In genomic region chr1:187226396-187226795, GRCh38 we compare ENCODE assay signal across 19 cellular contexts.
DNase-seq lines count a peak whose midpoint lies in the region; ATAC-seq, FAIRE-seq and TF ChIP-seq lines count a peak whose summit lies in the region.
"Had no signal": no experiment of that assay in that cellular context is flagged by ENCODE, and none has a peak within 500 bp of the region (broad histone marks: within the 10 kb centered on the region; RNA-seq: fewer than 3 reads in every experiment).

No MANE protein-coding gene starts in this region.

- in situ Hi-C loops in GM23248 (cut with MboI) = no loop called here

- POLR2A ChIA-PET in A549 (lab: Yijun Ruan, JAX) = no interaction called here
- POLR2A ChIA-PET in activated CD4-positive, alpha-beta T cell treated with anti-CD3 and anti-CD28 coated beads for 36 hours (lab: Charles Lee) = interaction anchor here (0.6 kb wide), 1 partner anchor 349 kb away, joined by 8 read pairs; no protein-coding TSS in a partner anchor

- H3K36me3 ChIP-seq in GM23248 (ENCODE audit: low read depth) (no peaks in the 10 kb centered on the region), Peyer's patch (no peaks in the 10 kb centered on the region)

- no peaks in the 10 kb centered on the region for H3F3A ChIP-seq in GM23248 (ENCODE audit: insufficient read depth)

- H3K4me1 Mint-ChIP-seq in activated CD4-positive, alpha-beta T cell treated with anti-CD3 and anti-CD28 coated beads for 36 hours = no peaks in the 10 kb centered on the region
- H3K4me1 Mint-ChIP-seq in T-helper 17 cell = no peaks in the 10 kb centered on the region

- H4K20me1 ChIP-seq in GM23248 (ENCODE audit: insufficient read depth) = no peaks in the 10 kb centered on the region

- H3K9me3 ChIP-seq in A549 = no peaks in the 10 kb centered on the region
- H3K9me3 ChIP-seq in GM23248 (ENCODE audit: low read depth) = no peaks in the 10 kb centered on the region
- H3K9me3 ChIP-seq in Peyer's patch = no peaks in the 10 kb centered on the region
- H3K9me3 ChIP-seq in T-helper 17 cell (ENCODE audit: control insufficient read depth, low read length, poor library complexity, severe bottlenecking) = peaks cover 5% of the 10 kb centered on the region
- H3K9me3 ChIP-seq: SK-N-SH had no signal

- DNase-seq in A549 (ENCODE audit: low read depth in 1 of 2, low spot score in 1 of 2) (no peak), GM23248 (peak; percentile 77), amniotic epithelial cell (ENCODE audit: low read depth) (peak; percentile 85), fibroblast of pulmonary artery (ENCODE audit: low read depth) (peak; percentile 8), Peyer's patch (no peak), T-helper 17 cell (no peak)
- no peak for DNase-seq in activated CD4-positive, alpha-beta T cell treated with anti-CD3 and anti-CD28 coated beads for 36 hours
- DNase-seq: AML-193, GDM1, MV-4-11, NCI-H1417 treated with DMSO at 0.1 percent for 48 hours, NCI-H2029 treated with DMSO at 0.1 percent for 48 hours, NCI-H2227 treated with DMSO at 0.1 percent for 48 hours, NCI-H748 treated with DMSO at 0.1 percent for 48 hours, PC-3 had no signal

- H3K4me1 ChIP-seq in A549 (no peaks in the 10 kb centered on the region), GM23248 (ENCODE audit: insufficient read depth) (peaks cover 22% of the 10 kb centered on the region), Peyer's patch (no peaks in the 10 kb centered on the region)

- no peak for ATAC-seq in A549
- no peak for ATAC-seq in HG03025 (IDR thresholded peaks at IDR 0.05; ENCODE audit: low FRiP score, unreplicated experiment)
- ATAC-seq in activated CD4-positive, alpha-beta T cell treated with anti-CD3 and anti-CD28 coated beads for 36 hours = no peak
- ATAC-seq in T-helper 17 cell = no peak
- ATAC-seq: GM23338, PC-3, Right ventricle myocardium inferior had no signal

- no peaks in the 10 kb centered on the region for H3K9me2 ChIP-seq in GM23248 (ENCODE audit: insufficient read depth)
- H3K9me2 ChIP-seq: SK-N-SH had no signal

- no peaks in the 10 kb centered on the region for H3K36me3 Mint-ChIP-seq in activated CD4-positive, alpha-beta T cell treated with anti-CD3 and anti-CD28 coated beads for 36 hours (ENCODE audit: low read depth)
- no peaks in the 10 kb centered on the region for H3K36me3 Mint-ChIP-seq in T-helper 17 cell (ENCODE audit: low read depth)

- no peak overlapping the region for H3K9ac ChIP-seq in GM23248
- H3K9ac ChIP-seq: SK-N-SH had no signal

- no peak overlapping the region for H3K4me3 ChIP-seq in A549
- H3K4me3 ChIP-seq in GM23248 = no peak overlapping the region
- no peak overlapping the region for H3K4me3 ChIP-seq in fibroblast of pulmonary artery (replicated peaks; ENCODE audit: low read depth, low read length)
- no peak overlapping the region for H3K4me3 ChIP-seq in Peyer's patch
- H3K4me3 ChIP-seq: GM23338 had no signal

- H3K27me3 Mint-ChIP-seq in activated CD4-positive, alpha-beta T cell treated with anti-CD3 and anti-CD28 coated beads for 36 hours = no peaks in the 10 kb centered on the region
- H3K27me3 Mint-ChIP-seq in T-helper 17 cell = no peaks in the 10 kb centered on the region

- CTCF ChIA-PET in A549 (lab: Yijun Ruan, JAX) = no interaction called here
- CTCF ChIA-PET in activated CD4-positive, alpha-beta T cell treated with anti-CD3 and anti-CD28 coated beads for 36 hours (lab: Charles Lee) = no interaction called here

- no peaks in the 10 kb centered on the region for H3K9me3 Mint-ChIP-seq in activated CD4-positive, alpha-beta T cell treated with anti-CD3 and anti-CD28 coated beads for 36 hours (ENCODE audit: low read depth)
- H3K9me3 Mint-ChIP-seq: GM23338 had no signal

- H3K27ac ChIP-seq in A549 (no peak overlapping the region), GM23248 (no peak overlapping the region), Peyer's patch (no peak overlapping the region)

- no peak for TF ChIP-seq RAD21 in A549 (conservative IDR thresholded peaks at IDR 0.05 in 1 of 2, IDR thresholded peaks at IDR 0.05 in 1 of 2)

- H3K4me3 Mint-ChIP-seq in activated CD4-positive, alpha-beta T cell treated with anti-CD3 and anti-CD28 coated beads for 36 hours = no peak overlapping the region
- no peak overlapping the region for H3K4me3 Mint-ChIP-seq in T-helper 17 cell
- H3K4me3 Mint-ChIP-seq: GM23338 had no signal

- FAIRE-seq in A549 (lab: Jason Lieb, UNC) = peak; percentile 13

- no peak for TF ChIP-seq POLR2A in A549 (IDR thresholded peaks at IDR 0.05; ENCODE audit: low read length)
- no peak for TF ChIP-seq POLR2A in Peyer's patch (IDR thresholded peaks at IDR 0.05)

- no peaks in the 10 kb centered on the region for H3K79me2 ChIP-seq in GM23248 (ENCODE audit: insufficient read depth)

- no peak for TF ChIP-seq CTCF in A549 (IDR thresholded peaks at IDR 0.05)
- TF ChIP-seq CTCF in fibroblast of pulmonary artery (IDR thresholded peaks at IDR 0.05; ENCODE audit: low read length, missing control alignments) = no peak
- no peak for TF ChIP-seq CTCF in Peyer's patch (IDR thresholded peaks at IDR 0.05)

- H3K4me2 ChIP-seq in A549 (no peak overlapping the region), GM23248 (ENCODE audit: unreplicated experiment) (peak overlapping the region; percentile 31)
- H3K4me2 ChIP-seq: GM23338, SK-N-SH had no signal

- H3K27ac Mint-ChIP-seq in activated CD4-positive, alpha-beta T cell treated with anti-CD3 and anti-CD28 coated beads for 36 hours = no peak overlapping the region
- no peak overlapping the region for H3K27ac Mint-ChIP-seq in T-helper 17 cell
- H3K27ac Mint-ChIP-seq: GM23338 had no signal

- 47% methylated on average over 2 of the region's 2 CpGs for WGBS in A549 (ENCODE audit: missing lambda C conversion rate)
- 12 to 17% methylated on average over 2 of the region's 2 CpGs for WGBS in GM23248 (ENCODE audit: low coverage in 1 of 2, low lambda C conversion rate in 2 of 2, missing lambda C conversion rate in 2 of 2), 2 experiments

- no peak overlapping the region for H2AFZ ChIP-seq in GM23248
- H2AFZ ChIP-seq: GM23338 had no signal

- intact Hi-C loops in activated CD4-positive, alpha-beta T cell treated with anti-CD3 and anti-CD28 coated beads for 36 hours (cut with DNase I, micrococcal nuclease) = no loop called here

- no peak for TF ChIP-seq EP300 in A549 (IDR thresholded peaks at IDR 0.05)

- no peaks in the 10 kb centered on the region for H3K27me3 ChIP-seq in GM23248 (replicated peaks; ENCODE audit: insufficient read depth)
- H3K27me3 ChIP-seq in Peyer's patch = no peaks in the 10 kb centered on the region

TF ChIP-seq in A549, 52 proteins besides CTCF, POLR2A, EP300 and RAD21:
- TF ChIP-seq FOSL2 (IDR thresholded peaks at IDR 0.05) = no peak
- no peak for TF ChIP-seq FOSL2 (CRISPR knock-in tag; IDR thresholded peaks at IDR 0.05)
- no peak for TF ChIP-seq HDAC2 (IDR thresholded peaks at IDR 0.05)
- no peak for TF ChIP-seq JUN (IDR thresholded peaks at IDR 0.05)
- TF ChIP-seq NR3C1 (IDR thresholded peaks at IDR 0.05) = no peak
- TF ChIP-seq ZSCAN20 (CRISPR knock-in tag; IDR thresholded peaks at IDR 0.05) = no peak
- TF ChIP-seq PHF8 (IDR thresholded peaks at IDR 0.05; ENCODE audit: borderline replicate concordance, low read depth) = no peak
- no peak for TF ChIP-seq ATOH8 (CRISPR knock-in tag; IDR thresholded peaks at IDR 0.05; ENCODE audit: low read depth)
- TF ChIP-seq KDM1A (IDR thresholded peaks at IDR 0.05; ENCODE audit: low read depth) = no peak
- TF ChIP-seq KDM5A (IDR thresholded peaks at IDR 0.05) = no peak
- no peak for TF ChIP-seq HOXB13 (CRISPR knock-in tag; IDR thresholded peaks at IDR 0.05; ENCODE audit: low read depth)
- TF ChIP-seq HES2 (IDR thresholded peaks at IDR 0.05) = no peak
- no peak for TF ChIP-seq ZC3H11A (IDR thresholded peaks at IDR 0.05)
- TF ChIP-seq MYC (IDR thresholded peaks at IDR 0.05; ENCODE audit: borderline replicate concordance, low read length) = no peak
- TF ChIP-seq TP53 (CRISPR knock-in tag; IDR thresholded peaks at IDR 0.05) = no peak
- no peak for TF ChIP-seq E2F6 (IDR thresholded peaks at IDR 0.05; ENCODE audit: borderline replicate concordance, low read depth)
- no peak for TF ChIP-seq BCL3 (IDR thresholded peaks at IDR 0.05)
- no peak for TF ChIP-seq SREBF2 (IDR thresholded peaks at IDR 0.05)
- TF ChIP-seq SMC3 (IDR thresholded peaks at IDR 0.05) = no peak
- TF ChIP-seq USF2 (IDR thresholded peaks at IDR 0.05) = no peak
- no peak for TF ChIP-seq FOSB (CRISPR knock-in tag; IDR thresholded peaks at IDR 0.05)

Comparison
In these comparisons a context has a peak if more than half of its experiments do, and no peak if none do; other contexts are left out.
1. DNase-seq: peak in GM23248 (single experiment), amniotic epithelial cell (single experiment) and fibroblast of pulmonary artery (single experiment); none in A549 (0 of 2), Peyer's patch (0 of 3), activated CD4-positive, alpha-beta T cell treated with anti-CD3 and anti-CD28 coated beads for 36 hours (single experiment) and T-helper 17 cell (0 of 3).